ENCODE assay signal across 2 cellular contexts in the genomic region with DNA sequence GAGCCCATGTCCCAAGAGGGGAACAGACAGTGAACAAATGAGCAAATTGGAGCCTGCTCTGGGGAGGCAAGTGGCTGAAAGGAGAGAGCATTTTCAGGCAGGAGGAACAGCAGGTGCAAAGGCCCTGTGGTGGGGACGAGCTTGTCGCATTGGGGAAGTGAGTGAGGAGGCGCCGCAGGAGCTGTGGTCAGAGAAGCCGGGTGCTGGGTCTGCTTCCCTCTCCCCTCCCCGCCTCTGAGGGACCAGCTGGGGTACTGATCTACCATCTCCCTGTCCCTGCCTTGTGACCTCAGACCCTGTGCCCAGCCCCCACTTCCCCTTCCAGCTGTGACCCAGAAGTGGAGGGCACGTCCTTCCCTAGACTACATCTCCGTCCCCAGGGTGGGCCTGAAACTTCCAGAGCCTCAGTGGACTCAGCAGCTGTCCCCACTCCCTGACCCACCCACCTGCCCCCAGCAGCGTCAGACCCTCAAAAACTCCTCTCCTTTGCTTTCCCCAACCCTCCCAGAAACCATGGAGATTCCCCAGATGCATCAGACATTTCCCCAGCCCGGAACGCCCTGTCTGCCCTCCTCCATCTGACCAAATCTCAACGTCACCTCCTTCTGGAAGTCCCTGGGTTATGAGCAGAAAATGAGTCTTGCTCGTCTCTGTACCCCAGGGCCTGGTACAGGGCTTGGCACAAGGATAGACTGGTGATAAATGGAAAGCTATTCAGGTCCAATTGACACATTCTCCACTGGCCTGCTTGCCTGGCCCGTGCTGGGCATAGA.
TF ChIP-seq lines count a peak whose summit lies in the region.

No MANE protein-coding gene starts in this region.

TF ChIP-seq in HEK293, 187 proteins besides CTCF, POLR2A, EP300 and RAD21 (continued from another document):
- TF ChIP-seq ZNF133 (tag by site-specific recombination; IDR thresholded peaks at IDR 0.05) (no peak), TSHZ1 (tag by site-specific recombination; IDR thresholded peaks at IDR 0.05; ENCODE audit: borderline replicate concordance) (no peak), ZNF76 (tag by site-specific recombination; IDR thresholded peaks at IDR 0.05; ENCODE audit: borderline replicate concordance, low read depth) (no peak), ZNF280D (tag by site-specific recombination; IDR thresholded peaks at IDR 0.05) (0 out of 2 replicates have a peak, but pooled peaks have one; percentile 9), ZBTB7A (tag by site-specific recombination; IDR thresholded peaks at IDR 0.05; ENCODE audit: low read depth) (no peak)

TF ChIP-seq in K562, 482 proteins besides CTCF, POLR2A, EP300 and RAD21 (continued from another document and continues in another):
- TF ChIP-seq, protein P1, sequence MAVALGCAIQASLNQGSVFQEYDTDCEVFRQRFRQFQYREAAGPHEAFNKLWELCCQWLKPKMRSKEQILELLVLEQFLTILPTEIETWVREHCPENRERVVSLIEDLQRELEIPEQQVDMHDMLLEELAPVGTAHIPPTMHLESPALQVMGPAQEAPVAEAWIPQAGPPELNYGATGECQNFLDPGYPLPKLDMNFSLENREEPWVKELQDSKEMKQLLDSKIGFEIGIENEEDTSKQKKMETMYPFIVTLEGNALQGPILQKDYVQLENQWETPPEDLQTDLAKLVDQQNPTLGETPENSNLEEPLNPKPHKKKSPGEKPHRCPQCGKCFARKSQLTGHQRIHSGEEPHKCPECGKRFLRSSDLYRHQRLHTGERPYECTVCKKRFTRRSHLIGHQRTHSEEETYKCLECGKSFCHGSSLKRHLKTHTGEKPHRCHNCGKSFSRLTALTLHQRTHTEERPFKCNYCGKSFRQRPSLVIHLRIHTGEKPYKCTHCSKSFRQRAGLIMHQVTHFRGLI (CRISPR knock-in tag; IDR thresholded peaks at IDR 0.05): no peak
- TF ChIP-seq E2F4 (CRISPR knock-in tag; IDR thresholded peaks at IDR 0.05; ENCODE audit: low read depth) (no peak), TAF15 (IDR thresholded peaks at IDR 0.05; ENCODE audit: low read depth, low read length) (no peak), SUPT5H (IDR thresholded peaks at IDR 0.05) (no peak), E4F1 (CRISPR knock-in tag; IDR thresholded peaks at IDR 0.05; ENCODE audit: borderline replicate concordance) (no peak), BCOR (IDR thresholded peaks at IDR 0.05) (peak; percentile 91), NR3C1 (CRISPR knock-in tag; IDR thresholded peaks at IDR 0.05) (no peak), PTBP1 (IDR thresholded peaks at IDR 0.05; ENCODE audit: low read depth, low read length) (no peak), RBM25 (IDR thresholded peaks at IDR 0.05; ENCODE audit: low read depth, low read length, severe bottlenecking) (peak; percentile 91), SPI1 (IDR thresholded peaks at IDR 0.05; ENCODE audit: borderline replicate concordance, low read depth, low read length) (0 out of 2 replicates have a peak, but pooled peaks have one; percentile 21), HOXB6 (CRISPR knock-in tag; IDR thresholded peaks at IDR 0.05; ENCODE audit: borderline replicate concordance) (no peak), ZNF592 (IDR thresholded peaks at IDR 0.05) (0 out of 2 replicates have a peak, but pooled peaks have one; percentile 28), RUNX1 (IDR thresholded peaks at IDR 0.05; ENCODE audit: low read depth) (no peak), ASH1L (IDR thresholded peaks at IDR 0.05; ENCODE audit: borderline replicate concordance, low read depth, partially characterized antibody) (no peak), HMBOX1 (IDR thresholded peaks at IDR 0.05) (no peak), SMARCA5 (IDR thresholded peaks at IDR 0.05) (peak; percentile 87), ZNF699 (CRISPR knock-in tag; IDR thresholded peaks at IDR 0.05; ENCODE audit: insufficient replicate concordance) (no peak), CLOCK (CRISPR knock-in tag; IDR thresholded peaks at IDR 0.05; ENCODE audit: borderline replicate concordance) (no peak), ZC3H8 (IDR thresholded peaks at IDR 0.05) (no peak), GABPB2 (CRISPR knock-in tag; conservative IDR thresholded peaks at IDR 0.05) (no peak), RCOR1 (IDR thresholded peaks at IDR 0.05; ENCODE audit: borderline replicate concordance in 1 of 2, low read depth in 2 of 2, low read length in 2 of 2) (peak in 1 of 2 experiments; percentile 60; a peak in 2 of 4 replicates), ZNF143 (CRISPR knock-in tag; IDR thresholded peaks at IDR 0.05) (no peak), ZNF12 (CRISPR knock-in tag; IDR thresholded peaks at IDR 0.05) (no peak), LCOR (CRISPR knock-in tag; IDR thresholded peaks at IDR 0.05) (no peak), FIP1L1 (IDR thresholded peaks at IDR 0.05; ENCODE audit: low read depth, low read length, poor library complexity, severe bottlenecking) (no peak), GTF2B (IDR thresholded peaks at IDR 0.05; ENCODE audit: extremely low read depth, insufficient read length) (no peak), KAT8 (IDR thresholded peaks at IDR 0.05; ENCODE audit: low read depth) (no peak), GMEB1 (CRISPR knock-in tag; IDR thresholded peaks at IDR 0.05) (no peak), SLC30A9 (CRISPR knock-in tag; IDR thresholded peaks at IDR 0.05) (no peak), ZBTB43 (CRISPR knock-in tag; IDR thresholded peaks at IDR 0.05) (no peak), XRCC4 (IDR thresholded peaks at IDR 0.05; ENCODE audit: extremely low read depth, insufficient read depth, insufficient read length) (no peak), NR4A1 (CRISPR knock-in tag; IDR thresholded peaks at IDR 0.05) (no peak), NR4A1 (tag; IDR thresholded peaks at IDR 0.05) (no peak), DDX20 (tag; IDR thresholded peaks at IDR 0.05; ENCODE audit: low read depth) (no peak)
- TF ChIP-seq, protein P2, sequence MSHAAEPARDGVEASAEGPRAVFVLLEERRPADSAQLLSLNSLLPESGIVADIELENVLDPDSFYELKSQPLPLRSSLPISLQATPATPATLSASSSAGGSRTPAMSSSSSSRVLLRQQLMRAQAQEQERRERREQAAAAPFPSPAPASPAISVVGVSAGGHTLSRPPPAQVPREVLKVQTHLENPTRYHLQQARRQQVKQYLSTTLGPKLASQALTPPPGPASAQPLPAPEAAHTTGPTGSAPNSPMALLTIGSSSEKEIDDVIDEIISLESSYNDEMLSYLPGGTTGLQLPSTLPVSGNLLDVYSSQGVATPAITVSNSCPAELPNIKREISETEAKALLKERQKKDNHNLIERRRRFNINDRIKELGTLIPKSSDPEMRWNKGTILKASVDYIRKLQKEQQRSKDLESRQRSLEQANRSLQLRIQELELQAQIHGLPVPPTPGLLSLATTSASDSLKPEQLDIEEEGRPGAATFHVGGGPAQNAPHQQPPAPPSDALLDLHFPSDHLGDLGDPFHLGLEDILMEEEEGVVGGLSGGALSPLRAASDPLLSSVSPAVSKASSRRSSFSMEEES (CRISPR knock-in tag; IDR thresholded peaks at IDR 0.05): no peak
